ENCODE assay signal across 1 cellular context in the genomic region with DNA sequence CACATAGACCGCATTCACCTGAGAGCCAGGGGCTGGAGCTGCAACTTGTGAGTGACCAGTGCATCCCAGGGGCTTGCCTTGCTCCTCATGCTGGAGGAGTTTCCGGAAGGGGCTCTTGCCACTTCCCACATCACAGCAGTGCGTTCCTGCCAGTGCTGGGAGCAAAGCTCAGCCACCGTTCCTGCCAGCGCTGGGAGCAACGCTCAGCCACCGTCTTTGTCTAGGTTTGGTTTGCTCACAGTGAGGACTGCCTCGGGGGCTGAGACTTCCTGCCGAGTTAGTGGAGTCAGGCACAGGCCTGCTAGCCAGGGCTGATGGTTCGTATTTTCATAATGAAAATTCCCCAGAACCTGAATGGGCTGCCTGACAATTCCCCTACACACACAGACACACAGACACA.
TF ChIP-seq lines count a peak whose summit lies in the region.

No MANE protein-coding gene starts in this region.

TF ChIP-seq in SK-N-SH, 30 proteins besides CTCF, POLR2A, EP300 and RAD21 (continued from another document):
- TF ChIP-seq, protein P1, sequence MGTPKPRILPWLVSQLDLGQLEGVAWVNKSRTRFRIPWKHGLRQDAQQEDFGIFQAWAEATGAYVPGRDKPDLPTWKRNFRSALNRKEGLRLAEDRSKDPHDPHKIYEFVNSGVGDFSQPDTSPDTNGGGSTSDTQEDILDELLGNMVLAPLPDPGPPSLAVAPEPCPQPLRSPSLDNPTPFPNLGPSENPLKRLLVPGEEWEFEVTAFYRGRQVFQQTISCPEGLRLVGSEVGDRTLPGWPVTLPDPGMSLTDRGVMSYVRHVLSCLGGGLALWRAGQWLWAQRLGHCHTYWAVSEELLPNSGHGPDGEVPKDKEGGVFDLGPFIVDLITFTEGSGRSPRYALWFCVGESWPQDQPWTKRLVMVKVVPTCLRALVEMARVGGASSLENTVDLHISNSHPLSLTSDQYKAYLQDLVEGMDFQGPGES (IDR thresholded peaks at IDR 0.05; ENCODE audit: low read depth, low read length): no peak
- no peak for TF ChIP-seq MEF2A (IDR thresholded peaks at IDR 0.05; ENCODE audit: borderline replicate concordance, low read depth)
- no peak for TF ChIP-seq EZH2phosphoT487 (IDR thresholded peaks at IDR 0.05; ENCODE audit: borderline replicate concordance, low read depth)
- TF ChIP-seq CHD2 (IDR thresholded peaks at IDR 0.05; ENCODE audit: low read length, partially characterized antibody): no peak
- TF ChIP-seq ZBTB33 (IDR thresholded peaks at IDR 0.05; ENCODE audit: borderline replicate concordance, low read depth): no peak
- TF ChIP-seq NFIC (IDR thresholded peaks at IDR 0.05; ENCODE audit: borderline replicate concordance): no peak
- no peak for TF ChIP-seq RXRA (IDR thresholded peaks at IDR 0.05; ENCODE audit: borderline replicate concordance, low read depth)
- TF ChIP-seq RFX5 (IDR thresholded peaks at IDR 0.05; ENCODE audit: low read length): no peak
- TF ChIP-seq JUND (IDR thresholded peaks at IDR 0.05): no peak
- TF ChIP-seq SIN3A (IDR thresholded peaks at IDR 0.05; ENCODE audit: borderline replicate concordance, low read depth, low read length): no peak
- TF ChIP-seq, protein P2, sequence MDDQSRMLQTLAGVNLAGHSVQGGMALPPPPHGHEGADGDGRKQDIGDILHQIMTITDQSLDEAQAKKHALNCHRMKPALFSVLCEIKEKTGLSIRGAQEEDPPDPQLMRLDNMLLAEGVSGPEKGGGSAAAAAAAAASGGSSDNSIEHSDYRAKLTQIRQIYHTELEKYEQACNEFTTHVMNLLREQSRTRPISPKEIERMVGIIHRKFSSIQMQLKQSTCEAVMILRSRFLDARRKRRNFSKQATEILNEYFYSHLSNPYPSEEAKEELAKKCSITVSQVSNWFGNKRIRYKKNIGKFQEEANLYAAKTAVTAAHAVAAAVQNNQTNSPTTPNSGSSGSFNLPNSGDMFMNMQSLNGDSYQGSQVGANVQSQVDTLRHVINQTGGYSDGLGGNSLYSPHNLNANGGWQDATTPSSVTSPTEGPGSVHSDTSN (IDR thresholded peaks at IDR 0.05): no peak
- TF ChIP-seq YY1 (IDR thresholded peaks at IDR 0.05; ENCODE audit: low read depth): no peak
